ENCODE assay signal across 2 cellular contexts in the genomic region with DNA sequence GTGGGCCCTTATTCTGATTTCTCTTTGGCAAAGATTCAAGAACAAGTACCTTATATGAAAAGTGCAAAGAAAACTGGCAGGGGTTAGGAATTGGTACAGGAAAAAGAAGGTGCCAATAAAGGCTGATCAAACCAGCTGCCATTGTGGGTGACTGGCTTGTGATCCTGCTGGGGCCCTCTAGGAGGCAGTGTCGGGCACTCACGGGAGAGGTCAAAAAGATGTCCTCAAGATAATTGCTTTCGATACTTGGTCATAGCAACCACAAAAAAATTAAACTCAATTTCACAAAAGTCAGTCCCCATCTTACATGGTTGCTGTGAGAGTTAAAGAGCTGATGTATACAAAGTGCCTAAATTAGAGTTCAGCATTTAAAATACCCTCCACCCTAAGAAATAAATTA.
TF ChIP-seq lines count a peak whose summit lies in the region.

No MANE protein-coding gene starts in this region.

TF ChIP-seq in HepG2, 621 proteins besides CTCF, POLR2A, EP300 and RAD21:
- TF ChIP-seq SP5 (CRISPR knock-in tag; IDR thresholded peaks at IDR 0.05; ENCODE audit: borderline replicate concordance, low read depth): no peak
- TF ChIP-seq GATAD2A (CRISPR knock-in tag; IDR thresholded peaks at IDR 0.05): no peak
- no peak for TF ChIP-seq ZSCAN22 (CRISPR knock-in tag; IDR thresholded peaks at IDR 0.05)
- no peak for TF ChIP-seq HNF4G (IDR thresholded peaks at IDR 0.05; ENCODE audit: borderline replicate concordance, low read depth, low read length)
- no peak for TF ChIP-seq HNF4G (CRISPR knock-in tag; IDR thresholded peaks at IDR 0.05; ENCODE audit: borderline replicate concordance, low read depth)

TF ChIP-seq in endothelial cell of umbilical vein, 7 proteins besides CTCF, POLR2A, EP300 and RAD21:
- TF ChIP-seq JUN (IDR thresholded peaks at IDR 0.05; ENCODE audit: borderline replicate concordance, insufficient read depth, insufficient read length, low read depth) (no peak), EZH2 (IDR thresholded peaks at IDR 0.05; ENCODE audit: borderline replicate concordance, low read depth, low read length, severe bottlenecking) (no peak), GATA2 (IDR thresholded peaks at IDR 0.05; ENCODE audit: insufficient read depth, insufficient read length, low read depth, low read length) (no peak), FOS (IDR thresholded peaks at IDR 0.05; ENCODE audit: borderline replicate concordance, insufficient read depth, low read length) (no peak), MYC (IDR thresholded peaks at IDR 0.05; ENCODE audit: low read depth, low read length) (no peak), MAX (IDR thresholded peaks at IDR 0.05; ENCODE audit: insufficient read depth, insufficient read length) (no peak), POLR2AphosphoS5 (IDR thresholded peaks at IDR 0.05; ENCODE audit: insufficient read depth, low read depth, low read length) (no peak)
